20 cellular contexts compared by ENCODE assay signal in the genomic region with DNA sequence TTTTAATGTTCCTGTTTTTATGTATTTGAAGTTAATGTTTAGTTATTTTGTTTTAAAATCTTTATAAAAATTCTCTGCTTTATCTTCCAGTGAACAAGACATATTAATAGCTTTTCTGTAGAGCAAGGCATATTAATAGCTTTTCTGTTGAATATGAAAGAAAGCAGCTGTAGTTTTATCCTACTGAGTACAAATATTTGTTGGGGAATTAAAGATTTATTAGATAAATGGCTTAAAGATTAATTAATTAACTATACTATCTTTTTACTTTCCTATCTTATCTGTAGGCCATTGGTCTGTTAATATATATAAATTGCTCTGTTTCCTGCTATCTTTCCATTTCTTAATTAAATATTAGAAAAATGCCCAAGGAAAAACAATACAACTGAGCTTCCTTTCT.
"Had no signal": no experiment of that assay in that cellular context is flagged by ENCODE, and none has a peak within 500 bp of the region (broad histone marks: within the 10 kb centered on the region; RNA-seq: fewer than 3 reads in every experiment).

No MANE protein-coding gene starts in this region.

- DNase-seq: IMR-90, Karpas-422, KG1, MG63, NCI-H1092, NCI-H1105 treated with DMSO at 0.1 percent for 48 hours, NCI-H1417 treated with DMSO at 0.1 percent for 48 hours, NCI-H146, NCI-H1694 treated with DMSO at 0.1 percent for 48 hours, NCI-H1930, NCI-H2081, NCI-H2107, NCI-H2227 treated with DMSO at 0.1 percent for 48 hours, NCI-H524, NCI-H526 treated with DMSO at 0.1 percent for 48 hours, PC-3, SHP77 had no signal

- FAIRE-seq: HepG2 had no signal

- H3K36me3 ChIP-seq: MG63 had no signal

- H3K4me3 ChIP-seq: MG63 had no signal

- H3K27ac ChIP-seq: RWPE1 had no signal

- ATAC-seq: HepG2, Panc1 had no signal

- H3K27me3 ChIP-seq: MG63 had no signal

- H3K9me3 ChIP-seq: MG63 had no signal
